In genomic region chr13:48731957-48732569, GRCh38 we compare ENCODE assay signal across 8 cellular contexts.
DNase-seq lines count a peak whose midpoint lies in the region; ATAC-seq, FAIRE-seq and TF ChIP-seq lines count a peak whose summit lies in the region.

No MANE protein-coding gene starts in this region.

- intact Hi-C loops in lower leg skin (cut with DNase I; ENCODE audit: low total_unique reads) = loop anchor here (10.0 kb wide), 1 partner anchor 137 kb away; no protein-coding TSS in a partner anchor

- H3K27ac Mint-ChIP-seq in T-cell (peak overlapping the region in 1 of 2 donors; percentile 78), astrocyte (ENCODE audit: unreplicated experiment) (no peak overlapping the region)

- no peak for TF ChIP-seq POLR2A in lower leg skin (IDR thresholded peaks at IDR 0.05)

- H3K27me3 Mint-ChIP-seq in T-cell = peaks cover 0 to 3% of the 10 kb centered on the region in 2 donors
- H3K27me3 Mint-ChIP-seq in astrocyte (ENCODE audit: low read depth, unreplicated experiment) = peaks cover 7% of the 10 kb centered on the region

- H3K79me2 ChIP-seq in astrocyte (ENCODE audit: insufficient read depth, low read length) = no peaks in the 10 kb centered on the region

- peak overlapping the region; percentile 25 for H3K4me2 ChIP-seq in astrocyte (ENCODE audit: low read length)

- H2AFZ ChIP-seq in astrocyte (ENCODE audit: low read depth, low read length) = no peak overlapping the region

- WGBS in lower leg skin, 2 donors = 32 to 51% methylated on average over 16 of the region's 16 CpGs

- H3K9ac ChIP-seq in astrocyte (ENCODE audit: low read length) = no peak overlapping the region

- TF ChIP-seq CTCF in astrocyte (IDR thresholded peaks at IDR 0.05; ENCODE audit: insufficient read depth, low read depth, low read length) (peak; percentile 32), lower leg skin (IDR thresholded peaks at IDR 0.05) (no peak)

- H3K27me3 ChIP-seq in astrocyte (ENCODE audit: insufficient read depth, low read length) = no peaks in the 10 kb centered on the region

- no peaks in the 10 kb centered on the region for H3K4me1 ChIP-seq in astrocyte (ENCODE audit: insufficient read depth, low read length)

- H3K4me1 Mint-ChIP-seq in T-cell (peaks cover 8 to 15% (median 14%) of the 10 kb centered on the region in 3 donors), astrocyte (ENCODE audit: low read depth, unreplicated experiment) (no peaks in the 10 kb centered on the region)

- CTCF ChIA-PET in T-cell (lab: Charles Lee) = interaction anchor here (0.6 to 1.7 kb wide), 10 partner anchors 23 to 151 kb away, joined by 3 to 5 read pairs (median 4); no protein-coding TSS in a partner anchor

- no peaks in the 10 kb centered on the region for H4K20me1 ChIP-seq in astrocyte (ENCODE audit: insufficient read depth, low read length)

- peak overlapping the region; percentile 63 to 77 (median 66) for H3K4me3 Mint-ChIP-seq in T-cell
- no peak overlapping the region for H3K4me3 Mint-ChIP-seq in astrocyte (ENCODE audit: unreplicated experiment)

- FAIRE-seq in astrocyte (lab: Jason Lieb, UNC) = no peak

- H3K36me3 ChIP-seq in astrocyte (ENCODE audit: insufficient read depth, low read length) = no peaks in the 10 kb centered on the region

- no peaks in the 10 kb centered on the region for H3K9me3 Mint-ChIP-seq in T-cell
- peaks cover 2% of the 10 kb centered on the region for H3K9me3 Mint-ChIP-seq in astrocyte (ENCODE audit: unreplicated experiment)

- ATAC-seq in HG02759 (IDR thresholded peaks at IDR 0.05; ENCODE audit: unreplicated experiment) (peak; percentile 80), T-cell (replicated peaks in 1 of 4) (peak; percentile 83 to 87 (median 85)), left lobe of liver (peak; percentile 92)

- H3K9me3 ChIP-seq in astrocyte (ENCODE audit: insufficient read depth, low read depth, low read length) = no peaks in the 10 kb centered on the region

- no peak overlapping the region for H3K27ac ChIP-seq in astrocyte (ENCODE audit: low read depth, low read length)

- DNase-seq in GDM1 (lab: John Stamatoyannopoulos, UW) (peak; percentile 17), T-cell (peak; percentile 10 to 63 (median 46)), astrocyte (ENCODE audit: low read depth) (no peak), left lobe of liver (ENCODE audit: low spot score) (peak; percentile 51), occipital lobe (lab: John Stamatoyannopoulos, UW) (no peak), lower leg skin (ENCODE audit: low spot score in 2 of 2) (no peak)
- peak; percentile 38 to 45 for DNase-seq in stimulated activated CD8-positive, alpha-beta memory T cell treated with anti-CD3 and anti-CD28 coated beads, Interleukin-15, amount 100 ng/mL, for 48 hours (ENCODE audit: low read depth in 2 of 2)

- POLR2A ChIA-PET in T-cell (lab: Charles Lee) = interaction anchor here in 1 of 2 donors (0.6 kb wide), 1 partner anchor 873 kb away, joined by 3 read pairs; no protein-coding TSS in a partner anchor

- H3K36me3 Mint-ChIP-seq in T-cell (no peaks in the 10 kb centered on the region), astrocyte (ENCODE audit: low read depth, unreplicated experiment) (peaks cover 3% of the 10 kb centered on the region)

- no peak overlapping the region for H3K4me3 ChIP-seq in astrocyte (ENCODE audit: insufficient read depth, low read depth, low read length)
- H3K4me3 ChIP-seq in lower leg skin (ENCODE audit: low read depth, poor library complexity, severe bottlenecking) = no peak overlapping the region

Comparison
In these comparisons a context has a peak if more than half of its experiments do, and no peak if none do; other contexts are left out.
1. DNase-seq: peak in GDM1 (single experiment), T-cell (34 of 34), left lobe of liver (single experiment) and stimulated activated CD8-positive, alpha-beta memory T cell treated with anti-CD3 and anti-CD28 coated beads, Interleukin-15, amount 100 ng/mL, for 48 hours (2 of 2); none in astrocyte (single experiment), occipital lobe (single experiment) and lower leg skin (0 of 2).
2. Peak in every context shown above with its lines, with median percentiles within 50 percentile points of each other: ATAC-seq.